Comparison of ENCODE assay signal across 11 cellular contexts in the genomic region with DNA sequence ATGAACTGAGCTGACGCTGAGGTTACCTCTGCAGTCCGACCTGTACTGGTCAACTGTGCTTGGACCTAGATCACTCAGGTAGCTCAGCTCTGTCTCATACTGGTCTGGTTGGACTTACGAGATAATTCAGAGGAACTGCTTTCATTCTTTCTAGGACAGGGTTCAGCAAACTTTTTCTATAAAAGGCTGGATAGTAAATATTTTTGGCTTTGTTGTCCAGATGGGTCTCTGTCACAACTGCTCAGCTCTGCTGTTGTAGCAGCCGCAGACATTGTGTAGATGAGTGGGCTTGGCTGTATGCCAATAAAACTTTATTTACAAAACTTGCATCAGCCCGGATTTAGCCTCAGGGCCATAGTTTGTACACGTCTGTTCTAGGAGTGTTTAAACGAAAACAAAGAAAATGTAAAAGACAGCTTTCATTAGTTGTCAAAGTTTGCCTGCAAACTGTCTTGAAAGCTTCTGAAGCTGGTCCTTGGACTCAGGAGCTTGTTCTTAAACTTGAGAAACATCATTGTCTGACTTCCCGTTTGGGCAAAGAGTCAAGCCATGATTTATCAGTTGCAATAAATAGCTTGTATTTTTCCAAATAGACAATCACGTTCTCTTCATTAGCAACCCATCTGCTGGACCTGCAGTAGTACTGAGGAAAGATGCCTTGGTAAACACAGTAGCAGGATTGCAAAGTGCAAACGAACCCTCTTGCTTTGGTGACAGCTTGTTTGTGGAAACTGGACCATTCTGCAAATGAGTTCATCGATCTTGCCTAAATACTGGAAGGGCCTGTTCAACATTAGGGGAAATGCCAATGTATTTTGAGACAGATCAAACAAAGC.
DNase-seq lines count a peak whose midpoint lies in the region; ATAC-seq, FAIRE-seq and TF ChIP-seq lines count a peak whose summit lies in the region.
"Had no signal": no experiment of that assay in that cellular context is flagged by ENCODE, and none has a peak within 500 bp of the region (broad histone marks: within the 10 kb centered on the region; RNA-seq: fewer than 3 reads in every experiment).

No MANE protein-coding gene starts in this region.

- FAIRE-seq in D721Med (lab: Jason Lieb, UNC) = no peak

- DNase-seq in DMS 273 treated with DMSO at 0.1 percent for 48 hours (lab: John Stamatoyannopoulos, UW) (peak; percentile 14), NCI-H1417 treated with DMSO at 0.1 percent for 48 hours (lab: John Stamatoyannopoulos, UW) (peak; percentile 49), SHP77 (lab: John Stamatoyannopoulos, UW) (peak; percentile 53 to 60), foreskin fibroblast (peak; percentile 62 to 82), D721Med (ENCODE audit: insufficient read length, low spot score) (no peak), omental fat pad (ENCODE audit: low spot score) (no peak), HT-29 (ENCODE audit: low spot score) (no peak)
- no peak for DNase-seq in activated T-cell treated with anti-CD3 and anti-CD28 coated beads, Interleukin-2, amount 50 U/mL, for 1 hour
- DNase-seq: activated CD4-positive, CD25-positive, alpha-beta regulatory T cell treated with anti-CD3 and anti-CD28 coated beads, Interleukin-2, amount 50 U/mL, for 72 hours; activated gamma-delta T cell; occipital lobe had no signal

- H3K4me3 ChIP-seq in foreskin fibroblast (ENCODE audit: low read depth in 1 of 2, low read length in 2 of 2) = no peak overlapping the region

- no peak for TF ChIP-seq CTCF in foreskin fibroblast (IDR thresholded peaks at IDR 0.05; ENCODE audit: low read depth, low read length)
- no peak for TF ChIP-seq CTCF in D721Med (IDR thresholded peaks at IDR 0.05; ENCODE audit: insufficient read depth, missing control alignments)
- TF ChIP-seq CTCF in omental fat pad (IDR thresholded peaks at IDR 0.05) = no peak

- ATAC-seq in omental fat pad (ENCODE audit: low FRiP score) = no peak

Comparison
In these comparisons a context has a peak if more than half of its experiments do, and no peak if none do; other contexts are left out.
1. DNase-seq: peak in DMS 273 treated with DMSO at 0.1 percent for 48 hours (single experiment), NCI-H1417 treated with DMSO at 0.1 percent for 48 hours (single experiment), SHP77 (2 of 2) and foreskin fibroblast (2 of 2); none in D721Med (single experiment), activated T-cell treated with anti-CD3 and anti-CD28 coated beads, Interleukin-2, amount 50 U/mL, for 1 hour (single experiment), omental fat pad (single experiment) and HT-29 (single experiment).